In the genomic region with DNA sequence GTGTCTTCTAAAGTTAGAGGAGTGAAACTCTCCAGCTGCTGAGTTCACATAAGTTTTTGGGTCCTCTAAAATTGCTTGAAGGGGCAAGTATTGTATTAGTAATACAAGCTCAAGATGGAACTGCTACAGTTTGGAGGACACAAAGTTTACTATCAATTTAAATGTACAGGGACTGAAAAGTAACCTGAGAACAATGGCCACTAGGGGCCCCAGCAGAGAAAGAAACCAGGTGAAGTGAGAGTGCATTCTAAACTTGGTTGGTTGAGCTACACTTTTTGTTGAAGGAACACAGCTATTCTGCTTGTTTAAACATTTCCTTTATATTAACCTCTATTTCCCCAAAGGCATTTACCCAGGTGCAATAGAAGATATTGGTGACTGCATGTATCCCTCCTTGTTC, we compare ENCODE assay signal across 1 cellular context.
TF ChIP-seq lines count a peak whose summit lies in the region.

No MANE protein-coding gene starts in this region.

TF ChIP-seq in H1, 55 proteins besides CTCF, POLR2A, EP300 and RAD21:
- no peak for TF ChIP-seq SIN3A (conservative IDR thresholded peaks at IDR 0.05 in 1 of 2, IDR thresholded peaks at IDR 0.05 in 1 of 2; ENCODE audit: low read depth in 1 of 2, low read length in 2 of 2)
- TF ChIP-seq NRF1 (IDR thresholded peaks at IDR 0.05; ENCODE audit: low read depth, low read length): no peak
- TF ChIP-seq CHD1 (IDR thresholded peaks at IDR 0.05; ENCODE audit: low read depth, low read length): no peak
- no peak for TF ChIP-seq ASH2L (IDR thresholded peaks at IDR 0.05; ENCODE audit: low read length)
- TF ChIP-seq YY1 (IDR thresholded peaks at IDR 0.05; ENCODE audit: low read depth, low read length): no peak
- TF ChIP-seq, protein P1, sequence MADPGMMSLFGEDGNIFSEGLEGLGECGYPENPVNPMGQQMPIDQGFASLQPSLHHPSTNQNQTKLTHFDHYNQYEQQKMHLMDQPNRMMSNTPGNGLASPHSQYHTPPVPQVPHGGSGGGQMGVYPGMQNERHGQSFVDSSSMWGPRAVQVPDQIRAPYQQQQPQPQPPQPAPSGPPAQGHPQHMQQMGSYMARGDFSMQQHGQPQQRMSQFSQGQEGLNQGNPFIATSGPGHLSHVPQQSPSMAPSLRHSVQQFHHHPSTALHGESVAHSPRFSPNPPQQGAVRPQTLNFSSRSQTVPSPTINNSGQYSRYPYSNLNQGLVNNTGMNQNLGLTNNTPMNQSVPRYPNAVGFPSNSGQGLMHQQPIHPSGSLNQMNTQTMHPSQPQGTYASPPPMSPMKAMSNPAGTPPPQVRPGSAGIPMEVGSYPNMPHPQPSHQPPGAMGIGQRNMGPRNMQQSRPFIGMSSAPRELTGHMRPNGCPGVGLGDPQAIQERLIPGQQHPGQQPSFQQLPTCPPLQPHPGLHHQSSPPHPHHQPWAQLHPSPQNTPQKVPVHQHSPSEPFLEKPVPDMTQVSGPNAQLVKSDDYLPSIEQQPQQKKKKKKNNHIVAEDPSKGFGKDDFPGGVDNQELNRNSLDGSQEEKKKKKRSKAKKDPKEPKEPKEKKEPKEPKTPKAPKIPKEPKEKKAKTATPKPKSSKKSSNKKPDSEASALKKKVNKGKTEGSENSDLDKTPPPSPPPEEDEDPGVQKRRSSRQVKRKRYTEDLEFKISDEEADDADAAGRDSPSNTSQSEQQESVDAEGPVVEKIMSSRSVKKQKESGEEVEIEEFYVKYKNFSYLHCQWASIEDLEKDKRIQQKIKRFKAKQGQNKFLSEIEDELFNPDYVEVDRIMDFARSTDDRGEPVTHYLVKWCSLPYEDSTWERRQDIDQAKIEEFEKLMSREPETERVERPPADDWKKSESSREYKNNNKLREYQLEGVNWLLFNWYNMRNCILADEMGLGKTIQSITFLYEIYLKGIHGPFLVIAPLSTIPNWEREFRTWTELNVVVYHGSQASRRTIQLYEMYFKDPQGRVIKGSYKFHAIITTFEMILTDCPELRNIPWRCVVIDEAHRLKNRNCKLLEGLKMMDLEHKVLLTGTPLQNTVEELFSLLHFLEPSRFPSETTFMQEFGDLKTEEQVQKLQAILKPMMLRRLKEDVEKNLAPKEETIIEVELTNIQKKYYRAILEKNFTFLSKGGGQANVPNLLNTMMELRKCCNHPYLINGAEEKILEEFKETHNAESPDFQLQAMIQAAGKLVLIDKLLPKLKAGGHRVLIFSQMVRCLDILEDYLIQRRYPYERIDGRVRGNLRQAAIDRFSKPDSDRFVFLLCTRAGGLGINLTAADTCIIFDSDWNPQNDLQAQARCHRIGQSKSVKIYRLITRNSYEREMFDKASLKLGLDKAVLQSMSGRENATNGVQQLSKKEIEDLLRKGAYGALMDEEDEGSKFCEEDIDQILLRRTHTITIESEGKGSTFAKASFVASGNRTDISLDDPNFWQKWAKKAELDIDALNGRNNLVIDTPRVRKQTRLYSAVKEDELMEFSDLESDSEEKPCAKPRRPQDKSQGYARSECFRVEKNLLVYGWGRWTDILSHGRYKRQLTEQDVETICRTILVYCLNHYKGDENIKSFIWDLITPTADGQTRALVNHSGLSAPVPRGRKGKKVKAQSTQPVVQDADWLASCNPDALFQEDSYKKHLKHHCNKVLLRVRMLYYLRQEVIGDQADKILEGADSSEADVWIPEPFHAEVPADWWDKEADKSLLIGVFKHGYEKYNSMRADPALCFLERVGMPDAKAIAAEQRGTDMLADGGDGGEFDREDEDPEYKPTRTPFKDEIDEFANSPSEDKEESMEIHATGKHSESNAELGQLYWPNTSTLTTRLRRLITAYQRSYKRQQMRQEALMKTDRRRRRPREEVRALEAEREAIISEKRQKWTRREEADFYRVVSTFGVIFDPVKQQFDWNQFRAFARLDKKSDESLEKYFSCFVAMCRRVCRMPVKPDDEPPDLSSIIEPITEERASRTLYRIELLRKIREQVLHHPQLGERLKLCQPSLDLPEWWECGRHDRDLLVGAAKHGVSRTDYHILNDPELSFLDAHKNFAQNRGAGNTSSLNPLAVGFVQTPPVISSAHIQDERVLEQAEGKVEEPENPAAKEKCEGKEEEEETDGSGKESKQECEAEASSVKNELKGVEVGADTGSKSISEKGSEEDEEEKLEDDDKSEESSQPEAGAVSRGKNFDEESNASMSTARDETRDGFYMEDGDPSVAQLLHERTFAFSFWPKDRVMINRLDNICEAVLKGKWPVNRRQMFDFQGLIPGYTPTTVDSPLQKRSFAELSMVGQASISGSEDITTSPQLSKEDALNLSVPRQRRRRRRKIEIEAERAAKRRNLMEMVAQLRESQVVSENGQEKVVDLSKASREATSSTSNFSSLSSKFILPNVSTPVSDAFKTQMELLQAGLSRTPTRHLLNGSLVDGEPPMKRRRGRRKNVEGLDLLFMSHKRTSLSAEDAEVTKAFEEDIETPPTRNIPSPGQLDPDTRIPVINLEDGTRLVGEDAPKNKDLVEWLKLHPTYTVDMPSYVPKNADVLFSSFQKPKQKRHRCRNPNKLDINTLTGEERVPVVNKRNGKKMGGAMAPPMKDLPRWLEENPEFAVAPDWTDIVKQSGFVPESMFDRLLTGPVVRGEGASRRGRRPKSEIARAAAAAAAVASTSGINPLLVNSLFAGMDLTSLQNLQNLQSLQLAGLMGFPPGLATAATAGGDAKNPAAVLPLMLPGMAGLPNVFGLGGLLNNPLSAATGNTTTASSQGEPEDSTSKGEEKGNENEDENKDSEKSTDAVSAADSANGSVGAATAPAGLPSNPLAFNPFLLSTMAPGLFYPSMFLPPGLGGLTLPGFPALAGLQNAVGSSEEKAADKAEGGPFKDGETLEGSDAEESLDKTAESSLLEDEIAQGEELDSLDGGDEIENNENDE (IDR thresholded peaks at IDR 0.05; ENCODE audit: insufficient replicate concordance, low read length): no peak
TF ChIP-seq in H1: peak in this region for 0.
